ENCODE assay signal across 1 cellular context in the genomic region with DNA sequence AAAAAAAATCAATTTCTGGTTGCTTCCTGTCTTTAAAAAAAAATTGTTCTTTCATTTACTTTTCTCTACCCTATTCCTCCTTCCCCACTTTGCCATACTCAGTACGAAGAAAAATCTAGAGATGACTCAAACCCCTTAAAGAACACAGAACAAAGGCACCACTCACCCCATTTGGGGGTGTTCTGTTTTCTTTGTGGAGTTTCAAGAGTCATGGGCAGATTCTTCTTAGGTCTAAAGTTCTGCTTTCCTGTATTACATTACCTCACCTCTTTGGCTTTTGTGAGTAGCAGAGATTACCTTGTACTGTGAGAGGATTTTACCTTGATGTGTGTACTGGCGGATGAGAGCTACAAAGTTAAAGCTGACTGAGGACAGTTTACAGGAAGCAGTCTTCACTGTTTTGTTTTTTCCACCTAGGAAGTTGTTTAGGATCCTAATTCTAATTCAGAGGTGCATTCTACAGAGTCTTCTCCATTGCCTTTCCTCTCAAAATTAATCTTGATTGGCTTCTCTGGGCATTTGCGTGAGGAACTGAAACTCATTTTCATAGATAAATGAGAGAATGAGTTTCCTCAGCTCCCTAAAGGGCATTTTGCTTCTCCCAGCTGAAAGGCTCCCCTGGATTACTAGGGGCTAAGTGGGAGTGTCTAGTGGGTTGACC.
TF ChIP-seq lines count a peak whose summit lies in the region.

No MANE protein-coding gene starts in this region.

TF ChIP-seq in HepG2, 621 proteins besides CTCF, POLR2A, EP300 and RAD21 (continued from another document and continues in another):
- TF ChIP-seq, protein P1, sequence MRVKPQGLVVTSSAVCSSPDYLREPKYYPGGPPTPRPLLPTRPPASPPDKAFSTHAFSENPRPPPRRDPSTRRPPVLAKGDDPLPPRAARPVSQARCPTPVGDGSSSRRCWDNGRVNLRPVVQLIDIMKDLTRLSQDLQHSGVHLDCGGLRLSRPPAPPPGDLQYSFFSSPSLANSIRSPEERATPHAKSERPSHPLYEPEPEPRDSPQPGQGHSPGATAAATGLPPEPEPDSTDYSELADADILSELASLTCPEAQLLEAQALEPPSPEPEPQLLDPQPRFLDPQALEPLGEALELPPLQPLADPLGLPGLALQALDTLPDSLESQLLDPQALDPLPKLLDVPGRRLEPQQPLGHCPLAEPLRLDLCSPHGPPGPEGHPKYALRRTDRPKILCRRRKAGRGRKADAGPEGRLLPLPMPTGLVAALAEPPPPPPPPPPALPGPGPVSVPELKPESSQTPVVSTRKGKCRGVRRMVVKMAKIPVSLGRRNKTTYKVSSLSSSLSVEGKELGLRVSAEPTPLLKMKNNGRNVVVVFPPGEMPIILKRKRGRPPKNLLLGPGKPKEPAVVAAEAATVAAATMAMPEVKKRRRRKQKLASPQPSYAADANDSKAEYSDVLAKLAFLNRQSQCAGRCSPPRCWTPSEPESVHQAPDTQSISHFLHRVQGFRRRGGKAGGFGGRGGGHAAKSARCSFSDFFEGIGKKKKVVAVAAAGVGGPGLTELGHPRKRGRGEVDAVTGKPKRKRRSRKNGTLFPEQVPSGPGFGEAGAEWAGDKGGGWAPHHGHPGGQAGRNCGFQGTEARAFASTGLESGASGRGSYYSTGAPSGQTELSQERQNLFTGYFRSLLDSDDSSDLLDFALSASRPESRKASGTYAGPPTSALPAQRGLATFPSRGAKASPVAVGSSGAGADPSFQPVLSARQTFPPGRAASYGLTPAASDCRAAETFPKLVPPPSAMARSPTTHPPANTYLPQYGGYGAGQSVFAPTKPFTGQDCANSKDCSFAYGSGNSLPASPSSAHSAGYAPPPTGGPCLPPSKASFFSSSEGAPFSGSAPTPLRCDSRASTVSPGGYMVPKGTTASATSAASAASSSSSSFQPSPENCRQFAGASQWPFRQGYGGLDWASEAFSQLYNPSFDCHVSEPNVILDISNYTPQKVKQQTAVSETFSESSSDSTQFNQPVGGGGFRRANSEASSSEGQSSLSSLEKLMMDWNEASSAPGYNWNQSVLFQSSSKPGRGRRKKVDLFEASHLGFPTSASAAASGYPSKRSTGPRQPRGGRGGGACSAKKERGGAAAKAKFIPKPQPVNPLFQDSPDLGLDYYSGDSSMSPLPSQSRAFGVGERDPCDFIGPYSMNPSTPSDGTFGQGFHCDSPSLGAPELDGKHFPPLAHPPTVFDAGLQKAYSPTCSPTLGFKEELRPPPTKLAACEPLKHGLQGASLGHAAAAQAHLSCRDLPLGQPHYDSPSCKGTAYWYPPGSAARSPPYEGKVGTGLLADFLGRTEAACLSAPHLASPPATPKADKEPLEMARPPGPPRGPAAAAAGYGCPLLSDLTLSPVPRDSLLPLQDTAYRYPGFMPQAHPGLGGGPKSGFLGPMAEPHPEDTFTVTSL (CRISPR knock-in tag; IDR thresholded peaks at IDR 0.05; ENCODE audit: borderline replicate concordance): peak; percentile 42; the same call in 1 of the 2 replicates
- TF ChIP-seq, protein P2, sequence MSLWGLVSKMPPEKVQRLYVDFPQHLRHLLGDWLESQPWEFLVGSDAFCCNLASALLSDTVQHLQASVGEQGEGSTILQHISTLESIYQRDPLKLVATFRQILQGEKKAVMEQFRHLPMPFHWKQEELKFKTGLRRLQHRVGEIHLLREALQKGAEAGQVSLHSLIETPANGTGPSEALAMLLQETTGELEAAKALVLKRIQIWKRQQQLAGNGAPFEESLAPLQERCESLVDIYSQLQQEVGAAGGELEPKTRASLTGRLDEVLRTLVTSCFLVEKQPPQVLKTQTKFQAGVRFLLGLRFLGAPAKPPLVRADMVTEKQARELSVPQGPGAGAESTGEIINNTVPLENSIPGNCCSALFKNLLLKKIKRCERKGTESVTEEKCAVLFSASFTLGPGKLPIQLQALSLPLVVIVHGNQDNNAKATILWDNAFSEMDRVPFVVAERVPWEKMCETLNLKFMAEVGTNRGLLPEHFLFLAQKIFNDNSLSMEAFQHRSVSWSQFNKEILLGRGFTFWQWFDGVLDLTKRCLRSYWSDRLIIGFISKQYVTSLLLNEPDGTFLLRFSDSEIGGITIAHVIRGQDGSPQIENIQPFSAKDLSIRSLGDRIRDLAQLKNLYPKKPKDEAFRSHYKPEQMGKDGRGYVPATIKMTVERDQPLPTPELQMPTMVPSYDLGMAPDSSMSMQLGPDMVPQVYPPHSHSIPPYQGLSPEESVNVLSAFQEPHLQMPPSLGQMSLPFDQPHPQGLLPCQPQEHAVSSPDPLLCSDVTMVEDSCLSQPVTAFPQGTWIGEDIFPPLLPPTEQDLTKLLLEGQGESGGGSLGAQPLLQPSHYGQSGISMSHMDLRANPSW (CRISPR knock-in tag; IDR thresholded peaks at IDR 0.05; ENCODE audit: borderline replicate concordance): no peak
- TF ChIP-seq ZNF768 (CRISPR knock-in tag; IDR thresholded peaks at IDR 0.05) (no peak), U2AF1 (optimal IDR thresholded peaks at IDR 0.05; ENCODE audit: low read depth, low read length) (no peak), RCOR2 (CRISPR knock-in tag; IDR thresholded peaks at IDR 0.05) (peak; percentile 48), TGIF2 (CRISPR knock-in tag; IDR thresholded peaks at IDR 0.05) (no peak), NFATC3 (CRISPR knock-in tag; IDR thresholded peaks at IDR 0.05) (no peak), CHD2 (IDR thresholded peaks at IDR 0.05; ENCODE audit: low read depth, low read length) (no peak), ZNF431 (CRISPR knock-in tag; IDR thresholded peaks at IDR 0.05; ENCODE audit: borderline replicate concordance, low read depth) (no peak), ZNF672 (CRISPR knock-in tag; IDR thresholded peaks at IDR 0.05) (no peak), MED13 (CRISPR knock-in tag; IDR thresholded peaks at IDR 0.05) (no peak), NFIC (IDR thresholded peaks at IDR 0.05; ENCODE audit: low read length) (peak; percentile 49; the same call in 1 of the 2 replicates), KDM1A (CRISPR knock-in tag; IDR thresholded peaks at IDR 0.05) (no peak), ZNF563 (CRISPR knock-in tag; IDR thresholded peaks at IDR 0.05) (no peak), SETDB1 (CRISPR knock-in tag; IDR thresholded peaks at IDR 0.05; ENCODE audit: borderline replicate concordance) (no peak), KDM6A (CRISPR knock-in tag; IDR thresholded peaks at IDR 0.05; ENCODE audit: low read depth) (no peak), CENPT (CRISPR knock-in tag; IDR thresholded peaks at IDR 0.05; ENCODE audit: low read depth) (no peak)
- TF ChIP-seq, protein P3, sequence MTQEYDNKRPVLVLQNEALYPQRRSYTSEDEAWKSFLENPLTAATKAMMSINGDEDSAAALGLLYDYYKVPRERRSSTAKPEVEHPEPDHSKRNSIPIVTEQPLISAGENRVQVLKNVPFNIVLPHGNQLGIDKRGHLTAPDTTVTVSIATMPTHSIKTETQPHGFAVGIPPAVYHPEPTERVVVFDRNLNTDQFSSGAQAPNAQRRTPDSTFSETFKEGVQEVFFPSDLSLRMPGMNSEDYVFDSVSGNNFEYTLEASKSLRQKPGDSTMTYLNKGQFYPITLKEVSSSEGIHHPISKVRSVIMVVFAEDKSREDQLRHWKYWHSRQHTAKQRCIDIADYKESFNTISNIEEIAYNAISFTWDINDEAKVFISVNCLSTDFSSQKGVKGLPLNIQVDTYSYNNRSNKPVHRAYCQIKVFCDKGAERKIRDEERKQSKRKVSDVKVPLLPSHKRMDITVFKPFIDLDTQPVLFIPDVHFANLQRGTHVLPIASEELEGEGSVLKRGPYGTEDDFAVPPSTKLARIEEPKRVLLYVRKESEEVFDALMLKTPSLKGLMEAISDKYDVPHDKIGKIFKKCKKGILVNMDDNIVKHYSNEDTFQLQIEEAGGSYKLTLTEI (CRISPR knock-in tag; conservative IDR thresholded peaks at IDR 0.05): no peak
- TF ChIP-seq, protein P4, sequence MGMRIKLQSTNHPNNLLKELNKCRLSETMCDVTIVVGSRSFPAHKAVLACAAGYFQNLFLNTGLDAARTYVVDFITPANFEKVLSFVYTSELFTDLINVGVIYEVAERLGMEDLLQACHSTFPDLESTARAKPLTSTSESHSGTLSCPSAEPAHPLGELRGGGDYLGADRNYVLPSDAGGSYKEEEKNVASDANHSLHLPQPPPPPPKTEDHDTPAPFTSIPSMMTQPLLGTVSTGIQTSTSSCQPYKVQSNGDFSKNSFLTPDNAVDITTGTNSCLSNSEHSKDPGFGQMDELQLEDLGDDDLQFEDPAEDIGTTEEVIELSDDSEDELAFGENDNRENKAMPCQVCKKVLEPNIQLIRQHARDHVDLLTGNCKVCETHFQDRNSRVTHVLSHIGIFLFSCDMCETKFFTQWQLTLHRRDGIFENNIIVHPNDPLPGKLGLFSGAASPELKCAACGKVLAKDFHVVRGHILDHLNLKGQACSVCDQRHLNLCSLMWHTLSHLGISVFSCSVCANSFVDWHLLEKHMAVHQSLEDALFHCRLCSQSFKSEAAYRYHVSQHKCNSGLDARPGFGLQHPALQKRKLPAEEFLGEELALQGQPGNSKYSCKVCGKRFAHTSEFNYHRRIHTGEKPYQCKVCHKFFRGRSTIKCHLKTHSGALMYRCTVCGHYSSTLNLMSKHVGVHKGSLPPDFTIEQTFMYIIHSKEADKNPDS (CRISPR knock-in tag; IDR thresholded peaks at IDR 0.05): no peak
- TF ChIP-seq, protein P5, sequence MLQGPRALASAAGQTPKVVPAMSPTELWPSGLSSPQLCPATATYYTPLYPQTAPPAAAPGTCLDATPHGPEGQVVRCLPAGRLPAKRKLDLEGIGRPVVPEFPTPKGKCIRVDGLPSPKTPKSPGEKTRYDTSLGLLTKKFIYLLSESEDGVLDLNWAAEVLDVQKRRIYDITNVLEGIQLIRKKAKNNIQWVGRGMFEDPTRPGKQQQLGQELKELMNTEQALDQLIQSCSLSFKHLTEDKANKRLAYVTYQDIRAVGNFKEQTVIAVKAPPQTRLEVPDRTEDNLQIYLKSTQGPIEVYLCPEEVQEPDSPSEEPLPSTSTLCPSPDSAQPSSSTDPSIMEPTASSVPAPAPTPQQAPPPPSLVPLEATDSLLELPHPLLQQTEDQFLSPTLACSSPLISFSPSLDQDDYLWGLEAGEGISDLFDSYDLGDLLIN (CRISPR knock-in tag; IDR thresholded peaks at IDR 0.05; ENCODE audit: borderline replicate concordance): no peak
- TF ChIP-seq, protein P6, sequence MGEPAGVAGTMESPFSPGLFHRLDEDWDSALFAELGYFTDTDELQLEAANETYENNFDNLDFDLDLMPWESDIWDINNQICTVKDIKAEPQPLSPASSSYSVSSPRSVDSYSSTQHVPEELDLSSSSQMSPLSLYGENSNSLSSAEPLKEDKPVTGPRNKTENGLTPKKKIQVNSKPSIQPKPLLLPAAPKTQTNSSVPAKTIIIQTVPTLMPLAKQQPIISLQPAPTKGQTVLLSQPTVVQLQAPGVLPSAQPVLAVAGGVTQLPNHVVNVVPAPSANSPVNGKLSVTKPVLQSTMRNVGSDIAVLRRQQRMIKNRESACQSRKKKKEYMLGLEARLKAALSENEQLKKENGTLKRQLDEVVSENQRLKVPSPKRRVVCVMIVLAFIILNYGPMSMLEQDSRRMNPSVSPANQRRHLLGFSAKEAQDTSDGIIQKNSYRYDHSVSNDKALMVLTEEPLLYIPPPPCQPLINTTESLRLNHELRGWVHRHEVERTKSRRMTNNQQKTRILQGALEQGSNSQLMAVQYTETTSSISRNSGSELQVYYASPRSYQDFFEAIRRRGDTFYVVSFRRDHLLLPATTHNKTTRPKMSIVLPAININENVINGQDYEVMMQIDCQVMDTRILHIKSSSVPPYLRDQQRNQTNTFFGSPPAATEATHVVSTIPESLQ (CRISPR knock-in tag; conservative IDR thresholded peaks at IDR 0.05): no peak
- TF ChIP-seq, protein P7, sequence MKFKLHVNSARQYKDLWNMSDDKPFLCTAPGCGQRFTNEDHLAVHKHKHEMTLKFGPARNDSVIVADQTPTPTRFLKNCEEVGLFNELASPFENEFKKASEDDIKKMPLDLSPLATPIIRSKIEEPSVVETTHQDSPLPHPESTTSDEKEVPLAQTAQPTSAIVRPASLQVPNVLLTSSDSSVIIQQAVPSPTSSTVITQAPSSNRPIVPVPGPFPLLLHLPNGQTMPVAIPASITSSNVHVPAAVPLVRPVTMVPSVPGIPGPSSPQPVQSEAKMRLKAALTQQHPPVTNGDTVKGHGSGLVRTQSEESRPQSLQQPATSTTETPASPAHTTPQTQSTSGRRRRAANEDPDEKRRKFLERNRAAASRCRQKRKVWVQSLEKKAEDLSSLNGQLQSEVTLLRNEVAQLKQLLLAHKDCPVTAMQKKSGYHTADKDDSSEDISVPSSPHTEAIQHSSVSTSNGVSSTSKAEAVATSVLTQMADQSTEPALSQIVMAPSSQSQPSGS (CRISPR knock-in tag; IDR thresholded peaks at IDR 0.05): peak; percentile 83
- TF ChIP-seq, protein P8, sequence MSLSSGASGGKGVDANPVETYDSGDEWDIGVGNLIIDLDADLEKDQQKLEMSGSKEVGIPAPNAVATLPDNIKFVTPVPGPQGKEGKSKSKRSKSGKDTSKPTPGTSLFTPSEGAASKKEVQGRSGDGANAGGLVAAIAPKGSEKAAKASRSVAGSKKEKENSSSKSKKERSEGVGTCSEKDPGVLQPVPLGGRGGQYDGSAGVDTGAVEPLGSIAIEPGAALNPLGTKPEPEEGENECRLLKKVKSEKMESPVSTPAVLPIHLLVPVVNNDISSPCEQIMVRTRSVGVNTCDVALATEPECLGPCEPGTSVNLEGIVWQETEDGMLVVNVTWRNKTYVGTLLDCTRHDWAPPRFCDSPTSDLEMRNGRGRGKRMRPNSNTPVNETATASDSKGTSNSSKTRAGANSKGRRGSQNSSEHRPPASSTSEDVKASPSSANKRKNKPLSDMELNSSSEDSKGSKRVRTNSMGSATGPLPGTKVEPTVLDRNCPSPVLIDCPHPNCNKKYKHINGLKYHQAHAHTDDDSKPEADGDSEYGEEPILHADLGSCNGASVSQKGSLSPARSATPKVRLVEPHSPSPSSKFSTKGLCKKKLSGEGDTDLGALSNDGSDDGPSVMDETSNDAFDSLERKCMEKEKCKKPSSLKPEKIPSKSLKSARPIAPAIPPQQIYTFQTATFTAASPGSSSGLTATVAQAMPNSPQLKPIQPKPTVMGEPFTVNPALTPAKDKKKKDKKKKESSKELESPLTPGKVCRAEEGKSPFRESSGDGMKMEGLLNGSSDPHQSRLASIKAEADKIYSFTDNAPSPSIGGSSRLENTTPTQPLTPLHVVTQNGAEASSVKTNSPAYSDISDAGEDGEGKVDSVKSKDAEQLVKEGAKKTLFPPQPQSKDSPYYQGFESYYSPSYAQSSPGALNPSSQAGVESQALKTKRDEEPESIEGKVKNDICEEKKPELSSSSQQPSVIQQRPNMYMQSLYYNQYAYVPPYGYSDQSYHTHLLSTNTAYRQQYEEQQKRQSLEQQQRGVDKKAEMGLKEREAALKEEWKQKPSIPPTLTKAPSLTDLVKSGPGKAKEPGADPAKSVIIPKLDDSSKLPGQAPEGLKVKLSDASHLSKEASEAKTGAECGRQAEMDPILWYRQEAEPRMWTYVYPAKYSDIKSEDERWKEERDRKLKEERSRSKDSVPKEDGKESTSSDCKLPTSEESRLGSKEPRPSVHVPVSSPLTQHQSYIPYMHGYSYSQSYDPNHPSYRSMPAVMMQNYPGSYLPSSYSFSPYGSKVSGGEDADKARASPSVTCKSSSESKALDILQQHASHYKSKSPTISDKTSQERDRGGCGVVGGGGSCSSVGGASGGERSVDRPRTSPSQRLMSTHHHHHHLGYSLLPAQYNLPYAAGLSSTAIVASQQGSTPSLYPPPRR (CRISPR knock-in tag; IDR thresholded peaks at IDR 0.05; ENCODE audit: borderline replicate concordance): no peak
